Comparison of ENCODE assay signal across 22 cellular contexts in genomic region chr10:86319626-86320025, GRCh38. TPM values are rescaled to one million over a fixed set of nuclear protein-coding genes. Genes with fewer than 3 reads are reported as not detected.
DNase-seq lines count a peak whose midpoint lies in the region; ATAC-seq and TF ChIP-seq lines count a peak whose summit lies in the region.
"Had no signal": no experiment of that assay in that cellular context is flagged by ENCODE, and none has a peak within 500 bp of the region (broad histone marks: within the 10 kb centered on the region; RNA-seq: fewer than 3 reads in every experiment).

No MANE protein-coding gene starts in this region.

- H3K4me3 ChIP-seq in HEK293 (ENCODE audit: low read depth, low read length) (no peak overlapping the region), RWPE2 (ENCODE audit: severe bottlenecking) (no peak overlapping the region), dorsolateral prefrontal cortex (no peak overlapping the region)
- H3K4me3 ChIP-seq: BLaER1, GM12878 had no signal

- no peaks in the 10 kb centered on the region for H3K36me3 Mint-ChIP-seq in Calu3 (ENCODE audit: insufficient read depth, unreplicated experiment)
- H3K36me3 Mint-ChIP-seq: CD4-positive, alpha-beta memory T cell had no signal

- intact Hi-C loops in dorsolateral prefrontal cortex (cut with DNase I): no loop called here
- intact Hi-C loops in posterior vena cava (cut with DNase I): no loop called here
- intact Hi-C loops in Calu3 (cut with micrococcal nuclease; ENCODE audit: unreplicated experiment): no loop called here

- no peak overlapping the region for H3K27ac Mint-ChIP-seq in Calu3 (ENCODE audit: unreplicated experiment)
- H3K27ac Mint-ChIP-seq: CD4-positive, alpha-beta memory T cell; HFFc6 had no signal

- no peaks in the 10 kb centered on the region for H3K4me1 Mint-ChIP-seq in Calu3 (ENCODE audit: low read depth, unreplicated experiment)
- H3K4me1 Mint-ChIP-seq: CD4-positive, alpha-beta memory T cell had no signal

- BruUV-seq in Calu3 (replicated peaks; lab: Mats Ljungman, UMichigan): no TSS peak

- CTCF ChIA-PET in HEK293 (lab: Yijun Ruan, JAX): interaction anchor here (0.5 to 0.7 kb wide), 2 partner anchors 140 to 158 kb away, joined by 3 to 6 read pairs; no protein-coding TSS in a partner anchor
- CTCF ChIA-PET in Calu3 (lab: Charles Lee): no interaction called here

- peak; percentile 16 for DNase-seq in RWPE2 (ENCODE audit: low spot score)
- peak in 2 of 10 donors; percentile 21 to 25 for DNase-seq in dorsolateral prefrontal cortex
- DNase-seq in posterior vena cava (ENCODE audit: low spot score): peak; percentile 31
- DNase-seq in Calu3: no peak
- DNase-seq in NCI-H1436 treated with DMSO at 0.1 percent for 48 hours (lab: John Stamatoyannopoulos, UW): no peak
- no peak for DNase-seq in MV-4-11 (lab: John Stamatoyannopoulos, UW)
- DNase-seq: Caco-2; CD4-positive, alpha-beta memory T cell; DND-41; HFFc6; NCI-H1105 treated with DMSO at 0.1 percent for 48 hours; NCI-H1694; NCI-H2107; NCI-H2227 treated with DMSO at 0.1 percent for 48 hours; NCI-H510A; NCI-H774; Right ventricle myocardium superior had no signal

- no peaks in the 10 kb centered on the region for H3K9me3 Mint-ChIP-seq in Calu3 (ENCODE audit: low read depth, unreplicated experiment)
- H3K9me3 Mint-ChIP-seq: CD4-positive, alpha-beta memory T cell; HFFc6 had no signal

- H3K27ac ChIP-seq in HEK293 (ENCODE audit: extremely low read depth, low read depth, low read length) (no peak overlapping the region), RWPE2 (ENCODE audit: poor library complexity, severe bottlenecking) (no peak overlapping the region), dorsolateral prefrontal cortex (peak overlapping the region in 34 of 59 donors; percentile 13 to 90 (median 54))
- H3K27ac ChIP-seq: BLaER1, KMS-11 had no signal

- H3K4me3 Mint-ChIP-seq in Calu3 (ENCODE audit: low read depth, unreplicated experiment): no peak overlapping the region
- H3K4me3 Mint-ChIP-seq: CD4-positive, alpha-beta memory T cell; HFFc6 had no signal

- no peaks in the 10 kb centered on the region for H3K9me3 ChIP-seq in HEK293 (ENCODE audit: control insufficient read depth, insufficient read depth, low read depth, low read length)
- no peaks in the 10 kb centered on the region for H3K9me3 ChIP-seq in RWPE2 (ENCODE audit: severe bottlenecking)
- H3K9me3 ChIP-seq: BLaER1, Caco-2 had no signal

- no peak for ATAC-seq in RWPE2 (ENCODE audit: low read depth)
- ATAC-seq in HG03159 (IDR thresholded peaks at IDR 0.05; ENCODE audit: unreplicated experiment): no peak
- ATAC-seq: GM12878 had no signal

- peaks cover 5% of the 10 kb centered on the region; the same call in 1 of the 2 replicates for H3K4me1 ChIP-seq in HEK293 (ENCODE audit: control insufficient read depth, insufficient read depth, low read length)
- no peaks in the 10 kb centered on the region for H3K4me1 ChIP-seq in RWPE2 (ENCODE audit: insufficient read depth, poor library complexity, severe bottlenecking)
- H3K4me1 ChIP-seq: BLaER1, Caco-2 had no signal

- H3K36me3 ChIP-seq in HEK293 (ENCODE audit: control insufficient read depth in 2 of 2, insufficient read depth in 1 of 2, low read length in 2 of 2) (no peaks in the 10 kb centered on the region), RWPE2 (ENCODE audit: low read depth) (no peaks in the 10 kb centered on the region)
- H3K36me3 ChIP-seq: BLaER1 had no signal

- H3K27me3 Mint-ChIP-seq in Calu3 (ENCODE audit: unreplicated experiment): peaks cover 76% of the 10 kb centered on the region

- POLR2A ChIA-PET in HEK293 (lab: Yijun Ruan, JAX): no interaction called here

- no peak for TF ChIP-seq CTCF in HEK293 (tag by site-specific recombination; IDR thresholded peaks at IDR 0.05)
- no peak for TF ChIP-seq CTCF in RWPE2 (IDR thresholded peaks at IDR 0.05; ENCODE audit: poor library complexity, severe bottlenecking)
- TF ChIP-seq CTCF in dorsolateral prefrontal cortex (IDR thresholded peaks at IDR 0.05 in 54 of 56, conservative IDR thresholded peaks at IDR 0.05 in 2 of 56; ENCODE audit: low read depth in 1 of 56, partially characterized antibody in 56 of 56): no peak
- no peak for TF ChIP-seq CTCF in Calu3 (IDR thresholded peaks at IDR 0.05; ENCODE audit: unreplicated experiment)

- H3K27me3 ChIP-seq in RWPE2 (ENCODE audit: insufficient read depth, poor library complexity, severe bottlenecking) (no peaks in the 10 kb centered on the region), dorsolateral prefrontal cortex (no peaks in the 10 kb centered on the region)
- H3K27me3 ChIP-seq: BLaER1 had no signal

TF ChIP-seq in HEK293, 187 proteins besides CTCF, POLR2A, EP300 and RAD21:
- peak; percentile 59 for TF ChIP-seq REST (tag by site-specific recombination; IDR thresholded peaks at IDR 0.05)
- no peak for TF ChIP-seq SP3 (tag by site-specific recombination; IDR thresholded peaks at IDR 0.05)

RNA-seq across cellular contexts. Expression of gene GRID1, which starts 47.0 kb away (rescaled TPM):
- total RNA-seq in dorsolateral prefrontal cortex: 10 to 100 TPM; 34.8 to 69.0 (median 50.5) TPM
- total RNA-seq in posterior vena cava: 1 to 10 TPM; 4.4 to 5.6 TPM
- total RNA-seq in Calu3 (2022): 0.10 TPM in 1 of 2 replicates, not detected in the other
- total RNA-seq: CD4-positive, alpha-beta memory T cell; HFFc6 had no signal

Comparison
In these comparisons a context has a peak if more than half of its experiments do, and no peak if none do; other contexts are left out.
1. H3K27ac ChIP-seq: peak in dorsolateral prefrontal cortex (34 of 59); none in HEK293 (single experiment) and RWPE2 (single experiment).
2. DNase-seq: peak in RWPE2 (single experiment) and posterior vena cava (single experiment); none in Calu3 (single experiment), NCI-H1436 treated with DMSO at 0.1 percent for 48 hours (single experiment) and MV-4-11 (single experiment).
3. RNA of gene GRID1, which starts 47.0 kb away (total RNA-seq): 34.8 to 69.0 TPM in dorsolateral prefrontal cortex; 4.4 to 5.6 TPM in posterior vena cava and 0.10 TPM in Calu3; every median in the first group is over 4 times any median in the second.